Comparison of ENCODE assay signal across 1 cellular context in genomic region chr3:167032267-167032876, GRCh38.
TF ChIP-seq lines count a peak whose summit lies in the region.

No MANE protein-coding gene starts in this region.

TF ChIP-seq in H1, 55 proteins besides CTCF, POLR2A, EP300 and RAD21 (continued from another document):
- no peak for TF ChIP-seq CEBPB (IDR thresholded peaks at IDR 0.05; ENCODE audit: low read depth, low read length)
- TF ChIP-seq KDM5A (IDR thresholded peaks at IDR 0.05; ENCODE audit: low read length): no peak
- TF ChIP-seq SP4 (IDR thresholded peaks at IDR 0.05; ENCODE audit: low read length): no peak
- no peak for TF ChIP-seq SAP30 (IDR thresholded peaks at IDR 0.05; ENCODE audit: insufficient read depth, insufficient replicate concordance, low read length)
- TF ChIP-seq JUN (IDR thresholded peaks at IDR 0.05; ENCODE audit: low read depth, low read length): no peak
TF ChIP-seq in H1: peak in this region for 0.
